In genomic region chr19:1189419-1189818, GRCh38 we compare ENCODE assay signal across 11 cellular contexts. TPM values are rescaled to one million over a fixed set of nuclear protein-coding genes. Genes with fewer than 3 reads are reported as not detected.
A peak's percentile ranks its signal among the peaks of the same experiment; 100 is the strongest.
DNase-seq lines count a peak whose midpoint lies in the region; ATAC-seq, FAIRE-seq and TF ChIP-seq lines count a peak whose summit lies in the region.
"Had no signal": no experiment of that assay in that cellular context is flagged by ENCODE, and none has a peak within 500 bp of the region (broad histone marks: within the 10 kb centered on the region; RNA-seq: fewer than 3 reads in every experiment).

No MANE protein-coding gene starts in this region.

- H3K36me3 Mint-ChIP-seq in activated T-cell treated with anti-CD3 and anti-CD28 coated beads, Interleukin-2, amount 50 U/mL, for 4 hours (ENCODE audit: insufficient read depth) = no peaks in the 10 kb centered on the region

- H3K27me3 Mint-ChIP-seq in activated T-cell treated with anti-CD3 and anti-CD28 coated beads, Interleukin-2, amount 50 U/mL, for 4 hours (ENCODE audit: low read depth) = no peaks in the 10 kb centered on the region

- no peak; the same call in 2 of the 3 replicates for ATAC-seq in SK-N-SH treated with all-trans-retinoic acid at 6 μM for 48 hours
- ATAC-seq in activated T-cell treated with anti-CD3 and anti-CD28 coated beads, Interleukin-2, amount 50 U/mL, for 4 hours = peak; percentile 81
- no peak for ATAC-seq in GM18502 (IDR thresholded peaks at IDR 0.05; ENCODE audit: poor library complexity, unreplicated experiment)

- H3K4me1 ChIP-seq in SK-N-SH (ENCODE audit: control insufficient read depth in 1 of 2, insufficient read depth in 2 of 2, low read depth in 1 of 2, low read length in 1 of 2) = no peaks in the 10 kb centered on the region
- peaks cover 7% of the 10 kb centered on the region for H3K4me1 ChIP-seq in keratinocyte (ENCODE audit: control insufficient read depth, extremely low read depth, insufficient read depth, low read length)
- H3K4me1 ChIP-seq in vagina = peaks cover 5% of the 10 kb centered on the region

- H3K27ac ChIP-seq in SK-N-SH (ENCODE audit: low read depth in 2 of 2, low read length in 1 of 2) (no peak overlapping the region), keratinocyte (ENCODE audit: control insufficient read depth, insufficient read depth, low read length) (no peak overlapping the region), vagina (no peak overlapping the region)
- H3K27ac ChIP-seq: epithelial cell of prostate had no signal

- no peak for FAIRE-seq in keratinocyte (lab: Jason Lieb, UNC)
- FAIRE-seq: GM12891 had no signal

- H3K36me3 ChIP-seq in SK-N-SH (replicated peaks in 1 of 2; ENCODE audit: control insufficient read depth in 1 of 2, insufficient read depth in 2 of 2, low read length in 1 of 2) = no peaks in the 10 kb centered on the region
- H3K36me3 ChIP-seq in keratinocyte (ENCODE audit: control insufficient read depth in 2 of 2, extremely low read depth in 1 of 2, insufficient read depth in 2 of 2, low read length in 2 of 2) = no peaks in the 10 kb centered on the region
- no peaks in the 10 kb centered on the region for H3K36me3 ChIP-seq in vagina

- no peak for TF ChIP-seq CTCF in SK-N-SH (IDR thresholded peaks at IDR 0.05)
- TF ChIP-seq CTCF in keratinocyte (optimal IDR thresholded peaks at IDR 0.05 in 1 of 3, IDR thresholded peaks at IDR 0.05 in 1 of 3, conservative IDR thresholded peaks at IDR 0.05 in 1 of 3; ENCODE audit: extremely low read depth in 1 of 3, insufficient read depth in 2 of 3, low read length in 3 of 3) = no peak
- TF ChIP-seq CTCF in vagina (IDR thresholded peaks at IDR 0.05) = no peak

- no peak overlapping the region for H3K4me3 Mint-ChIP-seq in activated T-cell treated with anti-CD3 and anti-CD28 coated beads, Interleukin-2, amount 50 U/mL, for 4 hours

- dilution Hi-C loops in keratinocyte (cut with MboI; ENCODE audit: extremely low pct_ligation_motif_present, low sequenced_read_pairs) = no loop called here

- H3K9me3 ChIP-seq in SK-N-SH = no peaks in the 10 kb centered on the region
- H3K9me3 ChIP-seq in keratinocyte (ENCODE audit: control insufficient read depth, low read depth, low read length) = no peaks in the 10 kb centered on the region
- no peaks in the 10 kb centered on the region for H3K9me3 ChIP-seq in vagina

- H4K20me1 ChIP-seq in SK-N-SH (ENCODE audit: insufficient read depth) = no peaks in the 10 kb centered on the region
- H4K20me1 ChIP-seq in keratinocyte (ENCODE audit: control insufficient read depth, extremely low read depth, insufficient read depth, low read length) = no peaks in the 10 kb centered on the region

- H3K4me1 Mint-ChIP-seq in activated T-cell treated with anti-CD3 and anti-CD28 coated beads, Interleukin-2, amount 50 U/mL, for 4 hours (ENCODE audit: low read depth) = peaks cover 18% of the 10 kb centered on the region

- H3K9ac ChIP-seq in SK-N-SH = no peak overlapping the region
- no peak overlapping the region for H3K9ac ChIP-seq in keratinocyte (ENCODE audit: control insufficient read depth, extremely low read depth, insufficient read depth, low read length)

- H3K79me2 ChIP-seq in SK-N-SH (ENCODE audit: insufficient read depth) (no peaks in the 10 kb centered on the region), keratinocyte (ENCODE audit: control insufficient read depth, insufficient read depth, low read length) (no peaks in the 10 kb centered on the region)

- H3K9me1 ChIP-seq in keratinocyte (ENCODE audit: control insufficient read depth, extremely low read depth, insufficient read depth, low read length) = no peaks in the 10 kb centered on the region

- intact Hi-C loops in vagina (cut with DNase I) = no loop called here

- TF ChIP-seq POLR2A in vagina (IDR thresholded peaks at IDR 0.05) = no peak

- H2AFZ ChIP-seq in SK-N-SH (ENCODE audit: low read depth) (0 out of 2 replicates have a peak overlapping the region, but pooled peaks have one; percentile 63), keratinocyte (ENCODE audit: control insufficient read depth, low read length) (peak overlapping the region; percentile 11)

- no peaks in the 10 kb centered on the region for H3K9me2 ChIP-seq in SK-N-SH

- no peak overlapping the region for H3K4me3 ChIP-seq in SK-N-SH (ENCODE audit: low read depth in 2 of 2, low read length in 1 of 2)
- no peak overlapping the region for H3K4me3 ChIP-seq in keratinocyte (ENCODE audit: control insufficient read depth in 2 of 3, extremely low read depth in 1 of 3, insufficient read depth in 2 of 3, low read depth in 1 of 3, low read length in 3 of 3)
- no peak overlapping the region for H3K4me3 ChIP-seq in vagina

- no peak for TF ChIP-seq EP300 in SK-N-SH (IDR thresholded peaks at IDR 0.05; ENCODE audit: borderline replicate concordance in 1 of 2, low read depth in 1 of 2, low read length in 1 of 2)

- H3K4me2 ChIP-seq in SK-N-SH = no peak overlapping the region
- no peak overlapping the region for H3K4me2 ChIP-seq in keratinocyte (ENCODE audit: control insufficient read depth, extremely low read depth, insufficient read depth, low read depth, low read length)

- no peak for TF ChIP-seq RAD21 in SK-N-SH (IDR thresholded peaks at IDR 0.05; ENCODE audit: low read length)

- H3F3A ChIP-seq in SK-N-SH (replicated peaks; ENCODE audit: insufficient read depth) = peaks cover 3% of the 10 kb centered on the region

- no peak for DNase-seq in SK-N-SH
- DNase-seq in activated T-cell treated with anti-CD3 and anti-CD28 coated beads, Interleukin-2, amount 50 U/mL, for 4 hours = peak; percentile 52
- no peak for DNase-seq in keratinocyte (ENCODE audit: low read depth, low spot score)
- DNase-seq in stimulated activated CD8-positive, alpha-beta memory T cell treated with anti-CD3 and anti-CD28 coated beads, Interleukin-7, amount 100 ng/mL, for 4 hours (ENCODE audit: low read depth in 2 of 2) = peak; percentile 43 to 45
- no peak for DNase-seq in NCI-H128 (lab: John Stamatoyannopoulos, UW; ENCODE audit: unreplicated experiment)
- no peak for DNase-seq in vagina (ENCODE audit: extremely low spot score in 2 of 2)
- DNase-seq: H7 had no signal

- H3K27me3 ChIP-seq in SK-N-SH (ENCODE audit: insufficient read depth) = no peaks in the 10 kb centered on the region
- no peaks in the 10 kb centered on the region for H3K27me3 ChIP-seq in keratinocyte (ENCODE audit: control insufficient read depth, extremely low read depth, insufficient read depth, low read length)
- H3K27me3 ChIP-seq in vagina = no peaks in the 10 kb centered on the region

- WGBS in SK-N-SH (ENCODE audit: low lambda C conversion rate) = 87% methylated on average over 8 of the region's 9 CpGs

- H3K9me3 Mint-ChIP-seq in activated T-cell treated with anti-CD3 and anti-CD28 coated beads, Interleukin-2, amount 50 U/mL, for 4 hours = no peaks in the 10 kb centered on the region

- POLR2A ChIA-PET in SK-N-SH (lab: Yijun Ruan, JAX) = no interaction called here

- CTCF ChIA-PET in SK-N-SH (lab: Yijun Ruan, JAX) = no interaction called here

RNA-seq across cellular contexts. Expression of gene SBNO2, which starts 15.4 kb away (rescaled TPM):
- 15.7 and 18.3 TPM in 2 replicates for polyA plus RNA-seq in SK-N-SH (2012; rRNA removed)
- 4.5 and 9.3 TPM in 2 replicates for polyA plus RNA-seq in SK-N-SH (2012; cell fraction: cytosol; rRNA removed)
- 69.0 and 70.1 TPM in 2 replicates for polyA plus RNA-seq in SK-N-SH (2012; cell fraction: nucleus; rRNA removed)
- 100 to 1,000 TPM; 134 to 140 (median 139) TPM for total RNA-seq in activated T-cell treated with anti-CD3 and anti-CD28 coated beads, Interleukin-2, amount 50 U/mL, for 4 hours
- polyA plus RNA-seq in keratinocyte = 10.9 to 19.4 TPM (median 13.1 TPM) in 3 replicates
- polyA plus RNA-seq in keratinocyte (2011; ENCODE audit: low read depth) = 12.9 TPM
- polyA plus RNA-seq in keratinocyte (2011; cell fraction: cytosol; rRNA removed) = 6.0 and 14.5 TPM in 2 replicates
- 32.2 and 48.0 TPM in 2 replicates for polyA plus RNA-seq in keratinocyte (2011; cell fraction: nucleus; rRNA removed)
- polyA plus RNA-seq in keratinocyte (2012; ENCODE audit: low replicate concordance) = 17.3 and 24.6 TPM in 2 replicates
- 14.6 to 40.2 TPM (median 23.0 TPM) in 3 replicates for polyA minus RNA-seq in keratinocyte
- 32.6 TPM for polyA minus RNA-seq in keratinocyte (2011; cell fraction: cytosol; rRNA and poly(A)+ RNA removed)
- polyA minus RNA-seq in keratinocyte (2011; cell fraction: nucleus; rRNA and poly(A)+ RNA removed) = 36.5 and 41.8 TPM in 2 replicates
- 54.0 TPM for total RNA-seq in vagina

RNA-seq across cellular contexts. Expression of gene STK11, which starts 16.2 kb away (rescaled TPM):
- polyA plus RNA-seq in SK-N-SH (2012; rRNA removed) (53.5 and 55.5 TPM in 2 replicates), keratinocyte (24.6 to 31.4 TPM (median 28.1 TPM) in 3 replicates)
- polyA plus RNA-seq in SK-N-SH (2012; cell fraction: cytosol; rRNA removed) = 27.7 and 37.8 TPM in 2 replicates
- polyA plus RNA-seq in SK-N-SH (2012; cell fraction: nucleus; rRNA removed) = 173 and 201 TPM in 2 replicates
- 10 to 100 TPM; 64.4 to 72.0 (median 69.8) TPM for total RNA-seq in activated T-cell treated with anti-CD3 and anti-CD28 coated beads, Interleukin-2, amount 50 U/mL, for 4 hours
- polyA plus RNA-seq in keratinocyte (2011; ENCODE audit: low read depth) = 21.6 TPM
- polyA plus RNA-seq in keratinocyte (2011; cell fraction: cytosol; rRNA removed) = 13.7 and 27.8 TPM in 2 replicates
- polyA plus RNA-seq in keratinocyte (2011; cell fraction: nucleus; rRNA removed) = 47.3 and 54.0 TPM in 2 replicates
- 26.4 and 38.3 TPM in 2 replicates for polyA plus RNA-seq in keratinocyte (2012; ENCODE audit: low replicate concordance)
- 19.7 to 42.7 TPM (median 21.9 TPM) in 3 replicates for polyA minus RNA-seq in keratinocyte
- polyA minus RNA-seq in keratinocyte (2011; cell fraction: cytosol; rRNA and poly(A)+ RNA removed) = 56.2 TPM
- polyA minus RNA-seq in keratinocyte (2011; cell fraction: nucleus; rRNA and poly(A)+ RNA removed) = 25.7 and 29.2 TPM in 2 replicates
- 54.5 TPM for total RNA-seq in vagina

RNA-seq across cellular contexts. Expression of gene CBARP, which starts 48.4 kb away (rescaled TPM):
- polyA plus RNA-seq in SK-N-SH (2012; rRNA removed) (4.8 and 5.1 TPM in 2 replicates), keratinocyte (0.93 to 2.8 TPM (median 1.2 TPM) in 3 replicates)
- 1.6 and 3.5 TPM in 2 replicates for polyA plus RNA-seq in SK-N-SH (2012; cell fraction: cytosol; rRNA removed)
- polyA plus RNA-seq in SK-N-SH (2012; cell fraction: nucleus; rRNA removed) = 25.2 and 37.7 TPM in 2 replicates
- 1 to 10 TPM in 2 of 3 donors, under 1 TPM in 1; 0.63 to 1.4 (median 1.1) TPM for total RNA-seq in activated T-cell treated with anti-CD3 and anti-CD28 coated beads, Interleukin-2, amount 50 U/mL, for 4 hours
- 0.51 TPM for polyA plus RNA-seq in keratinocyte (2011; ENCODE audit: low read depth)
- polyA plus RNA-seq in keratinocyte (2011; cell fraction: cytosol; rRNA removed) = 0.55 and 1.9 TPM in 2 replicates
- 3.6 and 6.2 TPM in 2 replicates for polyA plus RNA-seq in keratinocyte (2011; cell fraction: nucleus; rRNA removed)
- 3.5 and 3.6 TPM in 2 replicates for polyA plus RNA-seq in keratinocyte (2012; ENCODE audit: low replicate concordance)
- polyA minus RNA-seq in keratinocyte = 0.30 to 1.2 TPM (median 1.2 TPM) in 3 replicates
- polyA minus RNA-seq in keratinocyte (2011; cell fraction: cytosol; rRNA and poly(A)+ RNA removed) = 11.5 TPM
- 3.4 and 7.1 TPM in 2 replicates for polyA minus RNA-seq in keratinocyte (2011; cell fraction: nucleus; rRNA and poly(A)+ RNA removed)
- total RNA-seq in vagina = 3.9 TPM

RNA-seq across cellular contexts. Expression of gene ATP5F1D, which starts 52.1 kb away (rescaled TPM):
- polyA plus RNA-seq in SK-N-SH (2012; rRNA removed) (133 and 226 TPM in 2 replicates), keratinocyte (51.3 to 95.4 TPM (median 80.0 TPM) in 3 replicates)
- polyA plus RNA-seq in SK-N-SH (2012; cell fraction: cytosol; rRNA removed) = 114 and 155 TPM in 2 replicates
- polyA plus RNA-seq in SK-N-SH (2012; cell fraction: nucleus; rRNA removed) = 81.6 and 162 TPM in 2 replicates
- 100 to 1,000 TPM; 259 to 434 (median 312) TPM for total RNA-seq in activated T-cell treated with anti-CD3 and anti-CD28 coated beads, Interleukin-2, amount 50 U/mL, for 4 hours
- polyA plus RNA-seq in keratinocyte (2011; ENCODE audit: low read depth) = 74.6 TPM
- 33.2 and 137 TPM in 2 replicates for polyA plus RNA-seq in keratinocyte (2011; cell fraction: cytosol; rRNA removed)
- polyA plus RNA-seq in keratinocyte (2011; cell fraction: nucleus; rRNA removed) = 27.1 and 36.2 TPM in 2 replicates
- polyA plus RNA-seq in keratinocyte (2012; ENCODE audit: low replicate concordance) = 91.2 and 205 TPM in 2 replicates
- 23.4 to 39.5 TPM (median 25.4 TPM) in 3 replicates for polyA minus RNA-seq in keratinocyte
- 297 TPM for polyA minus RNA-seq in keratinocyte (2011; cell fraction: cytosol; rRNA and poly(A)+ RNA removed)
- 29.9 and 36.3 TPM in 2 replicates for polyA minus RNA-seq in keratinocyte (2011; cell fraction: nucleus; rRNA and poly(A)+ RNA removed)
- total RNA-seq in vagina = 154 TPM

RNA-seq across cellular contexts. Expression of gene MIDN, which starts 59.0 kb away (rescaled TPM):
- polyA plus RNA-seq in SK-N-SH (2012; rRNA removed) = 8.2 and 13.9 TPM in 2 replicates
- polyA plus RNA-seq in SK-N-SH (2012; cell fraction: cytosol; rRNA removed) = 6.8 and 9.9 TPM in 2 replicates
- 53.9 and 79.1 TPM in 2 replicates for polyA plus RNA-seq in SK-N-SH (2012; cell fraction: nucleus; rRNA removed)
- total RNA-seq in activated T-cell treated with anti-CD3 and anti-CD28 coated beads, Interleukin-2, amount 50 U/mL, for 4 hours = 10 to 100 TPM; 63.2 to 70.0 (median 68.7) TPM
- polyA plus RNA-seq in keratinocyte = 4.7 to 14.1 TPM (median 6.8 TPM) in 3 replicates
- 9.3 TPM for polyA plus RNA-seq in keratinocyte (2011; ENCODE audit: low read depth)
- 3.8 and 6.9 TPM in 2 replicates for polyA plus RNA-seq in keratinocyte (2011; cell fraction: cytosol; rRNA removed)
- polyA plus RNA-seq in keratinocyte (2011; cell fraction: nucleus; rRNA removed) = 23.5 and 31.4 TPM in 2 replicates
- polyA plus RNA-seq in keratinocyte (2012; ENCODE audit: low replicate concordance) = 23.0 and 30.3 TPM in 2 replicates
- polyA minus RNA-seq in keratinocyte = 5.9 to 26.1 TPM (median 6.6 TPM) in 3 replicates
- polyA minus RNA-seq in keratinocyte (2011; cell fraction: cytosol; rRNA and poly(A)+ RNA removed) = 44.9 TPM
- 31.4 and 35.8 TPM in 2 replicates for polyA minus RNA-seq in keratinocyte (2011; cell fraction: nucleus; rRNA and poly(A)+ RNA removed)
- total RNA-seq in vagina = 170 TPM

Comparison
In these comparisons a context has a peak if more than half of its experiments do, and no peak if none do; other contexts are left out.
1. DNase-seq: peak in activated T-cell treated with anti-CD3 and anti-CD28 coated beads, Interleukin-2, amount 50 U/mL, for 4 hours (single experiment) and stimulated activated CD8-positive, alpha-beta memory T cell treated with anti-CD3 and anti-CD28 coated beads, Interleukin-7, amount 100 ng/mL, for 4 hours (2 of 2); none in SK-N-SH (single experiment), keratinocyte (single experiment), NCI-H128 (single experiment) and vagina (0 of 2).
2. ATAC-seq: peak in activated T-cell treated with anti-CD3 and anti-CD28 coated beads, Interleukin-2, amount 50 U/mL, for 4 hours (2 of 2); none in SK-N-SH treated with all-trans-retinoic acid at 6 μM for 48 hours (single experiment) and GM18502 (single experiment).